ENCODE assay signal across 26 cellular contexts in the genomic region with DNA sequence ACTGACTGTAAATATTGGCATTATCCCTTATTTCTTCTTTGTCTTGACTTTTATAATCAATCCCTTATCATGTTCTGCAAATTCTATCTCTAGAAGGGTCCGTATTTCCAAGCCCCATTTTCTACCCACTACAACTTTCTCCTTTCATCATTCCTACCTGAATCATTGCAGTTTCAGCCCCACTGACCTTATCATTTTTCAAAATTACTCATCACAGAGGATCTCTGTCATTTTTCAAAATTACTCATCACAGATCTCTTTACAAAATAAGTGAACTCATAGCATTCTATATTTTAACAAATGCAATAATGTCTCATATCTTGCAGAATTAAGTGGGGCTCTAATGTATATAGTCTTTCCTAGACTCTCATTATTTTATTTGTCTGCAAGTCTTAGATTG.
A peak's percentile ranks its signal among the peaks of the same experiment; 100 is the strongest.
DNase-seq lines count a peak whose midpoint lies in the region; ATAC-seq, FAIRE-seq and TF ChIP-seq lines count a peak whose summit lies in the region.
"Had no signal": no experiment of that assay in that cellular context is flagged by ENCODE, and none has a peak within 500 bp of the region (broad histone marks: within the 10 kb centered on the region; RNA-seq: fewer than 3 reads in every experiment).

No MANE protein-coding gene starts in this region.

- no peak overlapping the region for H3K4me3 ChIP-seq in bronchial epithelial cell (ENCODE audit: low read depth, low read length)

- no peaks in the 10 kb centered on the region for H3K4me1 Mint-ChIP-seq in activated naive CD4-positive, alpha-beta T cell treated with anti-CD3 and anti-CD28 coated beads for 36 hours (ENCODE audit: low read depth)
- H3K4me1 Mint-ChIP-seq: T-helper 17 cell had no signal

- peak; percentile 22 to 36 for ATAC-seq in activated naive CD4-positive, alpha-beta T cell treated with anti-CD3 and anti-CD28 coated beads, Interleukin-2, amount 50 U/mL, for 72 hours
- ATAC-seq in HG02884 (IDR thresholded peaks at IDR 0.05; ENCODE audit: unreplicated experiment): peak; percentile 64
- ATAC-seq in HG03565 (IDR thresholded peaks at IDR 0.05; ENCODE audit: unreplicated experiment): peak; percentile 67
- no peak for ATAC-seq in HG02678 (IDR thresholded peaks at IDR 0.05; ENCODE audit: unreplicated experiment)
- no peak for ATAC-seq in GM21737 (IDR thresholded peaks at IDR 0.05; ENCODE audit: unreplicated experiment)
- ATAC-seq: HepG2, SK-N-SH treated with all-trans-retinoic acid at 6 μM for 48 hours, T-helper 17 cell had no signal

- CTCF ChIA-PET in activated naive CD4-positive, alpha-beta T cell treated with anti-CD3 and anti-CD28 coated beads for 36 hours (lab: Charles Lee): no interaction called here

- H3K36me3 Mint-ChIP-seq in activated naive CD4-positive, alpha-beta T cell treated with anti-CD3 and anti-CD28 coated beads, Interleukin-2, amount 50 U/mL, for 72 hours: no peaks in the 10 kb centered on the region
- H3K36me3 Mint-ChIP-seq in activated naive CD4-positive, alpha-beta T cell treated with anti-CD3 and anti-CD28 coated beads for 36 hours (ENCODE audit: low read depth): no peaks in the 10 kb centered on the region

- no peak for FAIRE-seq in bronchial epithelial cell (lab: Jason Lieb, UNC)
- FAIRE-seq: D721Med, GM18507, H54, HepG2, RCC 7860 had no signal

- no peaks in the 10 kb centered on the region for H3K27me3 ChIP-seq in bronchial epithelial cell (ENCODE audit: control insufficient read depth, insufficient read depth, low read length)
- H3K27me3 ChIP-seq: BE2C had no signal

- H3K36me3 ChIP-seq in bronchial epithelial cell (ENCODE audit: control insufficient read depth, insufficient read depth, low read length): no peaks in the 10 kb centered on the region
- H3K36me3 ChIP-seq: BE2C had no signal

- H3K27me3 Mint-ChIP-seq in activated naive CD4-positive, alpha-beta T cell treated with anti-CD3 and anti-CD28 coated beads for 36 hours (ENCODE audit: low read depth): no peaks in the 10 kb centered on the region
- H3K27me3 Mint-ChIP-seq: T-helper 17 cell had no signal

- peaks cover 0 to 14% of the 10 kb centered on the region in 2 donors for H3K9me3 Mint-ChIP-seq in activated naive CD4-positive, alpha-beta T cell treated with anti-CD3 and anti-CD28 coated beads, Interleukin-2, amount 50 U/mL, for 72 hours
- H3K9me3 Mint-ChIP-seq in activated naive CD4-positive, alpha-beta T cell treated with anti-CD3 and anti-CD28 coated beads for 36 hours: no peaks in the 10 kb centered on the region

- no peak for DNase-seq in activated naive CD4-positive, alpha-beta T cell treated with anti-CD3 and anti-CD28 coated beads, Interleukin-2, amount 50 U/mL, for 72 hours (ENCODE audit: low spot score in 2 of 2)
- no peak for DNase-seq in activated naive CD4-positive, alpha-beta T cell treated with anti-CD3 and anti-CD28 coated beads for 36 hours
- peak; percentile 0 for DNase-seq in bronchial epithelial cell (ENCODE audit: low read depth)
- DNase-seq in midbrain (lab: John Stamatoyannopoulos, UW): no peak
- DNase-seq: BE2C, Karpas-422, NCI-H1092 treated with DMSO at 0.1 percent for 48 hours, NCI-H1436, NCI-H187, NCI-H2081 treated with DMSO at 0.1 percent for 48 hours, NCI-H2171, NCI-H226, NCI-H510A, NCI-H69, OCI-M1, T-helper 17 cell had no signal

- no peak overlapping the region for H3K4me3 Mint-ChIP-seq in activated naive CD4-positive, alpha-beta T cell treated with anti-CD3 and anti-CD28 coated beads for 36 hours
- H3K4me3 Mint-ChIP-seq: T-helper 17 cell had no signal

- TF ChIP-seq CTCF in bronchial epithelial cell (IDR thresholded peaks at IDR 0.05; ENCODE audit: insufficient read depth, low read length, severe bottlenecking): no peak

- H3K27ac Mint-ChIP-seq in activated naive CD4-positive, alpha-beta T cell treated with anti-CD3 and anti-CD28 coated beads, Interleukin-2, amount 50 U/mL, for 72 hours: no peak overlapping the region
- H3K27ac Mint-ChIP-seq in activated naive CD4-positive, alpha-beta T cell treated with anti-CD3 and anti-CD28 coated beads for 36 hours: no peak overlapping the region
- H3K27ac Mint-ChIP-seq: T-helper 17 cell had no signal

- intact Hi-C loops in activated naive CD4-positive, alpha-beta T cell treated with anti-CD3 and anti-CD28 coated beads for 36 hours (cut with micrococcal nuclease): no loop called here

Comparison
In these comparisons a context has a peak if more than half of its experiments do, and no peak if none do; other contexts are left out.
1. ATAC-seq: peak in activated naive CD4-positive, alpha-beta T cell treated with anti-CD3 and anti-CD28 coated beads, Interleukin-2, amount 50 U/mL, for 72 hours (2 of 2), HG02884 (single experiment) and HG03565 (single experiment); none in HG02678 (single experiment) and GM21737 (single experiment).